ENCODE assay signal across 8 cellular contexts in the genomic region with DNA sequence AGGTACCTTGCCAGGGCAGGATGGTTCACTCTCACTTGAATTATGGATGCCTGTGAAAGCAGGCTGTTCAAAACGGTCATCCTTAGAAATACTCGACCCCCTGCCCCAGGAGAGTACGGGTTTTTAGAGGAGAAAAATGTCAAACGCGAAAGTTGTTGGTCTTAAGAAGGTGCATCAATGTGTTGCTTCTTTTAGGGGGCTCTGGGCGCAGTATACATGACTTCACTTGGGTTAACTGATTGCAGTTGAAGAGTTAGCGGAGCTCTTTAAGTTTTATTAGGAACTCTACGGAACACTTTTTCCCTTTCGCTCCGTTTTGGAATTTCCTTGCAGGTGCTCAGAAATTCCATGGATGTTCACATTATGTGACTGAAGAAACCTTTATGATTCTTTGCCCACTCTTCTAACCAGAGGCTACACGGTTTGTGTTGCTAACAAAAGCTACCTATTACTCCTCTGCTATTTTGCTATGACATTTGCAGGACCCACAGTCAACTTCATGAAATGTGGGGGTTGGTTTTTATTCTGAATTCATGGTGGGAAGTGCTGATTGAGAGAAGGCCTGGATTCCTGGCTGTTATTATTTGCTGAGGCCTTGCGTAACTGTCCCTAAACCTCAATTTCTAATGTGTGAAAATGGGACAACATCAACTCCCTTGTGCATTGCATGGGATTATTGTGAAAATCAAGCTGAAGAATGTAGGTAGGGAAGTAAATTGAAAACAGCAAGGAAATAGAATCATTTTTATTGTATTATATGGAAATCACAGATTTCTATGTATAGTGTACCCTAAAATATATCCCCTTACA. TPM values are rescaled to one million over a fixed set of nuclear protein-coding genes. Genes with fewer than 3 reads are reported as not detected.
A peak's percentile ranks its signal among the peaks of the same experiment; 100 is the strongest.
DNase-seq lines count a peak whose midpoint lies in the region; ATAC-seq lines count a peak whose summit lies in the region.

No MANE protein-coding gene starts in this region.

- peaks cover 30% of the 10 kb centered on the region for H3K4me1 ChIP-seq in HUES48 (ENCODE audit: control insufficient read depth, insufficient read depth, low read length)
- H3K4me1 ChIP-seq in iPS-20b (ENCODE audit: insufficient read depth, low read length), result peaks cover 12% of the 10 kb centered on the region; the same call in 1 of the 2 replicates

- H3K36me3 Mint-ChIP-seq in activated T-helper 2 cell treated with anti-CD3 and anti-CD28 coated beads, Interferon-gamma antibody, Interleukin-2, Interleukin-4, amounts not matched to agents 10 μg/mL and 5 μg/mL and 100 μg/mL, durations not matched to agents 14 hours and 24 hours and 36 hours (ENCODE audit: low read depth), result no peaks in the 10 kb centered on the region
- H3K36me3 Mint-ChIP-seq in stimulated activated naive B cell treated with anti-CD40 and anti-IgM and Interleukin-4, amounts not matched to agents 10 μg/mL and 1 μg/mL and 100 μg/mL, for 72 hours, result no peaks in the 10 kb centered on the region

- DNase-seq in activated T-helper 2 cell treated with anti-CD3 and anti-CD28 coated beads, Interferon-gamma antibody, Interleukin-2, Interleukin-4, amounts not matched to agents 10 μg/mL and 5 μg/mL and 100 μg/mL, durations not matched to agents 14 hours and 24 hours and 36 hours (ENCODE audit: low spot score), result no peak
- no peak for DNase-seq in stimulated activated naive B cell treated with anti-CD40 and anti-IgM and Interleukin-4, amounts not matched to agents 10 μg/mL and 1 μg/mL and 100 μg/mL, for 72 hours
- no peak for DNase-seq in Ammon's horn (ENCODE audit: low spot score)
- DNase-seq in DMS79 treated with DMSO at 0.1 percent for 48 hours (lab: John Stamatoyannopoulos, UW), result no peak
- no peak for DNase-seq in midbrain (lab: John Stamatoyannopoulos, UW)
- no peak for DNase-seq in MV-4-11 (lab: John Stamatoyannopoulos, UW)

- intact Hi-C loops in activated T-helper 2 cell treated with anti-CD3 and anti-CD28 coated beads, Interferon-gamma antibody, Interleukin-2, Interleukin-4, amounts not matched to agents 10 μg/mL and 5 μg/mL and 100 μg/mL, durations not matched to agents 14 hours and 24 hours and 36 hours (cut with micrococcal nuclease), result loop anchor here (5.0 kb wide), 3 partner anchors 104 to 181 kb away; partner anchors contain the start of gene MED23

- H3K27me3 ChIP-seq in HUES48 (ENCODE audit: control insufficient read depth, insufficient read depth, low read length) (peaks cover 21% of the 10 kb centered on the region), iPS-20b (ENCODE audit: insufficient read depth, low read length) (peaks cover 35% of the 10 kb centered on the region; the same call in 1 of the 2 replicates)

- H3K4me3 ChIP-seq in HUES48 (ENCODE audit: low read depth, low read length) (peak overlapping the region; percentile 78), iPS-20b (ENCODE audit: low read length) (peak overlapping the region; percentile 94)

- peaks cover 29% of the 10 kb centered on the region for H3K4me1 Mint-ChIP-seq in activated T-helper 2 cell treated with anti-CD3 and anti-CD28 coated beads, Interferon-gamma antibody, Interleukin-2, Interleukin-4, amounts not matched to agents 10 μg/mL and 5 μg/mL and 100 μg/mL, durations not matched to agents 14 hours and 24 hours and 36 hours (ENCODE audit: low read depth)
- peaks cover 14 to 18% of the 10 kb centered on the region in 2 donors for H3K4me1 Mint-ChIP-seq in stimulated activated naive B cell treated with anti-CD40 and anti-IgM and Interleukin-4, amounts not matched to agents 10 μg/mL and 1 μg/mL and 100 μg/mL, for 72 hours

- peaks cover 40% of the 10 kb centered on the region for H3K27me3 Mint-ChIP-seq in activated T-helper 2 cell treated with anti-CD3 and anti-CD28 coated beads, Interferon-gamma antibody, Interleukin-2, Interleukin-4, amounts not matched to agents 10 μg/mL and 5 μg/mL and 100 μg/mL, durations not matched to agents 14 hours and 24 hours and 36 hours (ENCODE audit: low read depth)
- H3K27me3 Mint-ChIP-seq in stimulated activated naive B cell treated with anti-CD40 and anti-IgM and Interleukin-4, amounts not matched to agents 10 μg/mL and 1 μg/mL and 100 μg/mL, for 72 hours, result peaks cover 0 to 4% of the 10 kb centered on the region in 2 donors

- no peak for ATAC-seq in stimulated activated naive B cell treated with anti-CD40 and anti-IgM and Interleukin-4, amounts not matched to agents 10 μg/mL and 1 μg/mL and 100 μg/mL, for 72 hours (replicated peaks)

- no peaks in the 10 kb centered on the region for H3K9me3 ChIP-seq in HUES48 (ENCODE audit: control insufficient read depth, insufficient read depth, low read length)
- no peaks in the 10 kb centered on the region for H3K9me3 ChIP-seq in iPS-20b (ENCODE audit: insufficient read depth, low read depth, low read length)

- H3K27ac ChIP-seq in HUES48 (ENCODE audit: low read depth, low read length) (peak overlapping the region; percentile 40), iPS-20b (ENCODE audit: low read length) (no peak overlapping the region)

- no peak overlapping the region for H3K27ac Mint-ChIP-seq in activated T-helper 2 cell treated with anti-CD3 and anti-CD28 coated beads, Interferon-gamma antibody, Interleukin-2, Interleukin-4, amounts not matched to agents 10 μg/mL and 5 μg/mL and 100 μg/mL, durations not matched to agents 14 hours and 24 hours and 36 hours
- no peak overlapping the region for H3K27ac Mint-ChIP-seq in stimulated activated naive B cell treated with anti-CD40 and anti-IgM and Interleukin-4, amounts not matched to agents 10 μg/mL and 1 μg/mL and 100 μg/mL, for 72 hours

- H3K36me3 ChIP-seq in HUES48 (ENCODE audit: control insufficient read depth, insufficient read depth, low read length) (no peaks in the 10 kb centered on the region), iPS-20b (ENCODE audit: insufficient read depth, low read depth, low read length) (no peaks in the 10 kb centered on the region)

- H3K9me3 Mint-ChIP-seq in activated T-helper 2 cell treated with anti-CD3 and anti-CD28 coated beads, Interferon-gamma antibody, Interleukin-2, Interleukin-4, amounts not matched to agents 10 μg/mL and 5 μg/mL and 100 μg/mL, durations not matched to agents 14 hours and 24 hours and 36 hours, result no peaks in the 10 kb centered on the region
- no peaks in the 10 kb centered on the region for H3K9me3 Mint-ChIP-seq in stimulated activated naive B cell treated with anti-CD40 and anti-IgM and Interleukin-4, amounts not matched to agents 10 μg/mL and 1 μg/mL and 100 μg/mL, for 72 hours

- H3K4me3 Mint-ChIP-seq in activated T-helper 2 cell treated with anti-CD3 and anti-CD28 coated beads, Interferon-gamma antibody, Interleukin-2, Interleukin-4, amounts not matched to agents 10 μg/mL and 5 μg/mL and 100 μg/mL, durations not matched to agents 14 hours and 24 hours and 36 hours (ENCODE audit: low read depth), result peak overlapping the region; percentile 84
- H3K4me3 Mint-ChIP-seq in stimulated activated naive B cell treated with anti-CD40 and anti-IgM and Interleukin-4, amounts not matched to agents 10 μg/mL and 1 μg/mL and 100 μg/mL, for 72 hours, result peak overlapping the region; percentile 84 to 85

- H3K9ac ChIP-seq in HUES48 (ENCODE audit: low read depth, low read length), result peak overlapping the region; percentile 42; the same call in 1 of the 2 replicates
- peak overlapping the region; percentile 78 for H3K9ac ChIP-seq in iPS-20b (ENCODE audit: low read depth, low read length)

RNA-seq across cellular contexts. Expression of gene ENPP1, which starts 0.8 kb away (rescaled TPM):
- 34.8 TPM in 2 replicates for total RNA-seq in activated T-helper 2 cell treated with anti-CD3 and anti-CD28 coated beads, Interferon-gamma antibody, Interleukin-2, Interleukin-4, amounts not matched to agents 10 μg/mL and 5 μg/mL and 100 μg/mL, durations not matched to agents 14 hours and 24 hours and 36 hours
